ENCODE assay signal across 8 cellular contexts in the genomic region with DNA sequence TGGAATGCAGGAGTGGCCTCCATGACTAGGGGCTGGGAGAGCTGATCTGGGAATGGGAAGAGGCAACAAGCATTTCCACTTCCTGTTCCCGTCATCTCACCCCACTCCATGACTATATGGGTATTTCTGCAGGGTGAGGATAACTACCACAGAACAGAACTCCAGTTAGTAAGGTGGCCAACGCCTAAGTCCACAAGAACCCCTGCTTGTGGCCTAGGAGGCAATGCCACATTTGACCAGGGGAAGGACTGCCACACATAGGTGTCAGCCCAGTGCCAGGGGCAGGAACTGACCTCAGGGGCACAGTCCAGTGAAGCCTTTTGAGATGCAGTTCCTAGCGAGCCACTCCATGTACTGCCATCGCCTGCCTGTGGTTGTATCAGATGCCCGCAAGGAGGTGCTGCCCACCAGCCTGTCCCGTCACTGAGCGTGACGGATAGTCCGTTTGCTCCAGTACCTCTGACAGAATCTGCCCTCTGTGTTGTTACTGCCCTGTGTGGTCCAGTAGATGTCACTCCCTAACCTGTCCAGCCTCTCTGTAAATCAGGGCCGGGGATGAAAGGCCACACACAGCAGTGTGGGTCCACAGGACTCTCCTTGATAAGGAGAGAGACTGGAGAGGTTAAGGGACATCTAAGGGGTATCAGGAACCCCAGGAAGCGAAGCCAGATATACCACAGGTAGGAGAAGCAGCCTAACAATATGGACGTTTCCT. TPM values are rescaled to one million over a fixed set of nuclear protein-coding genes. Genes with fewer than 3 reads are reported as not detected.
DNase-seq lines count a peak whose midpoint lies in the region; ATAC-seq, FAIRE-seq and TF ChIP-seq lines count a peak whose summit lies in the region.
"Had no signal": no experiment of that assay in that cellular context is flagged by ENCODE, and none has a peak within 500 bp of the region (broad histone marks: within the 10 kb centered on the region; RNA-seq: fewer than 3 reads in every experiment).

No MANE protein-coding gene starts in this region.

- POLR2A ChIA-PET in HepG2 (lab: Yijun Ruan, JAX), result interaction anchor here (0.7 to 1.5 kb wide), 6 partner anchors 12 to 267 kb away, joined by 3 to 7 read pairs (median 4); a partner anchor contains a TSS

- no peaks in the 10 kb centered on the region for H4K20me1 ChIP-seq in HepG2 (ENCODE audit: insufficient read depth, low read length)

- DNase-seq in LoVo (ENCODE audit: low spot score), result peak; percentile 51
- DNase-seq in T follicular helper cell (ENCODE audit: low read depth), result peak; percentile 10
- peak; percentile 47 for DNase-seq in cerebellum (ENCODE audit: low spot score)
- peak; percentile 95 for DNase-seq in HepG2 (ENCODE audit: low spot score)
- peak; percentile 38 for DNase-seq in stimulated activated naive B cell treated with anti-CD40 and anti-IgM and Interleukin-4, amounts not matched to agents 10 μg/mL and 1 μg/mL and 100 μg/mL, for 72 hours
- DNase-seq in SIG-M5 treated with dmso at 0.1 percent for 504 hours (lab: John Stamatoyannopoulos, UW; ENCODE audit: unreplicated experiment), result no peak

- peak in 1 of 2 experiments; percentile 52; a peak in 1 of 4 replicates for TF ChIP-seq POLR2A in HepG2 (IDR thresholded peaks at IDR 0.05; ENCODE audit: insufficient read depth in 1 of 2, low read depth in 2 of 2, low read length in 2 of 2)

- intact Hi-C loops in HepG2 (cut with micrococcal nuclease; ENCODE audit: unreplicated experiment), result loop anchor here (1.0 to 10.0 kb wide), 8 partner anchors 12 to 264 kb away; a partner anchor contains a TSS

- no peaks in the 10 kb centered on the region for H3K36me3 Mint-ChIP-seq in stimulated activated naive B cell treated with anti-CD40 and anti-IgM and Interleukin-4, amounts not matched to agents 10 μg/mL and 1 μg/mL and 100 μg/mL, for 72 hours

- H3K4me3 Mint-ChIP-seq in stimulated activated naive B cell treated with anti-CD40 and anti-IgM and Interleukin-4, amounts not matched to agents 10 μg/mL and 1 μg/mL and 100 μg/mL, for 72 hours, result peak overlapping the region in 1 of 2 donors; percentile 46

- peaks cover 13 to 24% of the 10 kb centered on the region in 2 donors for H3K4me1 Mint-ChIP-seq in stimulated activated naive B cell treated with anti-CD40 and anti-IgM and Interleukin-4, amounts not matched to agents 10 μg/mL and 1 μg/mL and 100 μg/mL, for 72 hours

- TF ChIP-seq RAD21 in HepG2 (CRISPR knock-in tag; IDR thresholded peaks at IDR 0.05), result peak; percentile 98

- no peaks in the 10 kb centered on the region for H3K9me3 ChIP-seq in HepG2 (ENCODE audit: low read length)

- ATAC-seq in HepG2, result peak; percentile 94
- ATAC-seq in stimulated activated naive B cell treated with anti-CD40 and anti-IgM and Interleukin-4, amounts not matched to agents 10 μg/mL and 1 μg/mL and 100 μg/mL, for 72 hours (replicated peaks), result peak; percentile 68 to 69

- TF ChIP-seq CTCF in GM12874 (IDR thresholded peaks at IDR 0.05; ENCODE audit: insufficient read depth, low read depth, low read length) (peak; percentile 72), HepG2 (CRISPR knock-in tag; IDR thresholded peaks at IDR 0.05) (peak; percentile 99)

- H3K4me2 ChIP-seq in HepG2 (ENCODE audit: low read depth, low read length), result peak overlapping the region; percentile 70

- H3K79me2 ChIP-seq in HepG2 (ENCODE audit: insufficient read depth, low read length), result peaks cover 10% of the 10 kb centered on the region

- H2AFZ ChIP-seq in HepG2 (ENCODE audit: low read length), result peak overlapping the region; percentile 82

- H3K27me3 Mint-ChIP-seq in stimulated activated naive B cell treated with anti-CD40 and anti-IgM and Interleukin-4, amounts not matched to agents 10 μg/mL and 1 μg/mL and 100 μg/mL, for 72 hours, result peaks cover 0 to 9% of the 10 kb centered on the region in 2 donors

- peak; percentile 97 for FAIRE-seq in HepG2 (lab: Jason Lieb, UNC)

- CTCF ChIA-PET in HepG2 (lab: Yijun Ruan, JAX; ENCODE audit: low intra/inter-chr PET ratio, low total read pairs), result interaction anchor here (0.7 to 3.1 kb wide), 14 partner anchors 18 to 302 kb away, joined by 3 to 56 read pairs (median 5); no protein-coding TSS in a partner anchor

- H3K9ac ChIP-seq in HepG2 (ENCODE audit: insufficient read depth, low read depth, low read length), result peak overlapping the region; percentile 23; the same call in 1 of the 2 replicates

- H3K27me3 ChIP-seq in HepG2 (ENCODE audit: control insufficient read depth in 1 of 2, insufficient read depth in 2 of 2, low read length in 2 of 2), result no peaks in the 10 kb centered on the region; a peak in 1 of 5 replicates

- WGBS in HepG2 (ENCODE audit: low lambda C conversion rate), result 1% methylated on average over 5 of the region's 12 CpGs

- H3K4me1 ChIP-seq in HepG2 (ENCODE audit: insufficient read depth, low read length), result peaks cover 64% of the 10 kb centered on the region

- TF ChIP-seq EP300 in HepG2 (IDR thresholded peaks at IDR 0.05; ENCODE audit: low read depth in 2 of 2, low read length in 2 of 2) (0 out of 4 replicates have a peak, but pooled peaks of 1 of the 2 experiments have one; percentile 15), HepG2 (CRISPR knock-in tag; IDR thresholded peaks at IDR 0.05; ENCODE audit: borderline replicate concordance) (no peak; the same call in 1 of the 2 replicates)

- no peaks in the 10 kb centered on the region for H3K36me3 ChIP-seq in HepG2 (replicated peaks in 1 of 2; ENCODE audit: control insufficient read depth in 1 of 2, insufficient read depth in 2 of 2, low read length in 2 of 2)

- no peak overlapping the region for H3K27ac Mint-ChIP-seq in stimulated activated naive B cell treated with anti-CD40 and anti-IgM and Interleukin-4, amounts not matched to agents 10 μg/mL and 1 μg/mL and 100 μg/mL, for 72 hours

- peak overlapping the region; percentile 31 for H3K27ac ChIP-seq in HepG2 (ENCODE audit: extremely low read length, insufficient read depth, low read length)

- BruUV-seq in HepG2 (replicated peaks; lab: Mats Ljungman, UMichigan), result no TSS peak

- peak overlapping the region; percentile 32 to 52 (median 34); a peak in 5 of 6 replicates for H3K4me3 ChIP-seq in HepG2 (replicated peaks in 1 of 3; ENCODE audit: insufficient read depth in 1 of 3, low read depth in 2 of 3, low read length in 3 of 3)

- in situ Hi-C loops in HepG2 (cut with HindIII; ENCODE audit: extremely low pct_ligation_motif_present, low pct_unique_long_range_greater_than_20kb), result loop anchor here (10.0 kb wide), 2 partner anchors 52 to 262 kb away; a partner anchor contains a TSS

- no peaks in the 10 kb centered on the region for H3K9me3 Mint-ChIP-seq in stimulated activated naive B cell treated with anti-CD40 and anti-IgM and Interleukin-4, amounts not matched to agents 10 μg/mL and 1 μg/mL and 100 μg/mL, for 72 hours

RNA-seq across cellular contexts. Expression of a gene that starts 3.5 kb away (rescaled TPM):
- total RNA-seq in cerebellum (20.4 TPM), HepG2 (2016; rRNA removed; fragmentation: Illumina TruSeq; extraction: Trizol) (23.2 and 27.9 TPM in 2 replicates)
- total RNA-seq in HepG2 (2016; cell fraction: cytosol; rRNA removed; fragmentation: Illumina TruSeq; extraction: Trizol; ENCODE audit: low read depth), result 10.4 and 12.6 TPM in 2 replicates
- 22.7 and 29.9 TPM in 2 replicates for total RNA-seq in HepG2 (2016; cell fraction: insoluble cytoplasmic fraction; rRNA removed; fragmentation: Illumina TruSeq; extraction: Trizol)
- total RNA-seq in HepG2 (2016; cell fraction: membrane; rRNA removed; fragmentation: Illumina TruSeq; extraction: Trizol), result 18.1 and 19.5 TPM in 2 replicates
- total RNA-seq in HepG2 (2016; cell fraction: nucleus; rRNA removed; fragmentation: Illumina TruSeq; extraction: Trizol), result 13.3 and 17.4 TPM in 2 replicates
- polyA plus RNA-seq in HepG2 (2011; rRNA removed), result 8.9 and 9.9 TPM in 2 replicates
- polyA plus RNA-seq in HepG2 (2011; cell fraction: cytosol; rRNA removed), result 7.3 and 11.2 TPM in 2 replicates
- 4.0 and 5.2 TPM in 2 replicates for polyA plus RNA-seq in HepG2 (2011; cell fraction: nucleus; rRNA removed)
- 6.6 and 14.4 TPM in 2 replicates for polyA plus RNA-seq in HepG2 (2012)
- polyA plus RNA-seq in HepG2 (2016; cell fraction: cytosol; fragmentation: Illumina TruSeq; extraction: Trizol; ENCODE audit: low read depth), result 7.3 and 9.3 TPM in 2 replicates
- 22.1 and 23.9 TPM in 2 replicates for polyA plus RNA-seq in HepG2 (2016; cell fraction: insoluble cytoplasmic fraction; fragmentation: Illumina TruSeq; extraction: Trizol; ENCODE audit: low read depth)
- polyA plus RNA-seq in HepG2 (2016; cell fraction: membrane; fragmentation: Illumina TruSeq; extraction: Trizol; ENCODE audit: low read depth), result 13.3 and 13.6 TPM in 2 replicates
- polyA plus RNA-seq in HepG2 (2016; cell fraction: nucleus; fragmentation: Illumina TruSeq; extraction: Trizol; ENCODE audit: insufficient read depth, low read depth), result 17.3 and 20.2 TPM in 2 replicates
- polyA minus RNA-seq in HepG2 (2011; rRNA and poly(A)+ RNA removed; ENCODE audit: low replicate concordance), result 3.2 and 7.6 TPM in 2 replicates
- 6.6 and 9.0 TPM in 2 replicates for polyA minus RNA-seq in HepG2 (2011; cell fraction: cytosol; rRNA and poly(A)+ RNA removed)
- polyA minus RNA-seq in HepG2 (2011; cell fraction: nucleus; rRNA and poly(A)+ RNA removed), result 10.2 and 16.7 TPM in 2 replicates

RNA-seq across cellular contexts. Expression of a gene that starts 12.2 kb away (rescaled TPM):
- not detected for total RNA-seq in cerebellum
- total RNA-seq in HepG2 (2016; rRNA removed; fragmentation: Illumina TruSeq; extraction: Trizol), result 14.4 and 17.1 TPM in 2 replicates
- total RNA-seq in HepG2 (2016; cell fraction: cytosol; rRNA removed; fragmentation: Illumina TruSeq; extraction: Trizol; ENCODE audit: low read depth), result 5.3 and 6.1 TPM in 2 replicates
- total RNA-seq in HepG2 (2016; cell fraction: insoluble cytoplasmic fraction; rRNA removed; fragmentation: Illumina TruSeq; extraction: Trizol), result 13.5 and 17.5 TPM in 2 replicates
- total RNA-seq in HepG2 (2016; cell fraction: membrane; rRNA removed; fragmentation: Illumina TruSeq; extraction: Trizol), result 7.0 and 7.8 TPM in 2 replicates
- 8.3 and 9.5 TPM in 2 replicates for total RNA-seq in HepG2 (2016; cell fraction: nucleus; rRNA removed; fragmentation: Illumina TruSeq; extraction: Trizol)
- 12.0 and 14.9 TPM in 2 replicates for polyA plus RNA-seq in HepG2 (2011; rRNA removed)
- 13.2 and 15.4 TPM in 2 replicates for polyA plus RNA-seq in HepG2 (2011; cell fraction: cytosol; rRNA removed)
- 3.4 and 3.5 TPM in 2 replicates for polyA plus RNA-seq in HepG2 (2011; cell fraction: nucleus; rRNA removed)
- 4.6 and 5.6 TPM in 2 replicates for polyA plus RNA-seq in HepG2 (2012)
- 5.3 and 7.1 TPM in 2 replicates for polyA plus RNA-seq in HepG2 (2016; cell fraction: cytosol; fragmentation: Illumina TruSeq; extraction: Trizol; ENCODE audit: low read depth)
- polyA plus RNA-seq in HepG2 (2016; cell fraction: insoluble cytoplasmic fraction; fragmentation: Illumina TruSeq; extraction: Trizol; ENCODE audit: low read depth), result 13.1 and 13.8 TPM in 2 replicates
- polyA plus RNA-seq in HepG2 (2016; cell fraction: membrane; fragmentation: Illumina TruSeq; extraction: Trizol; ENCODE audit: low read depth), result 5.5 and 6.5 TPM in 2 replicates
- polyA plus RNA-seq in HepG2 (2016; cell fraction: nucleus; fragmentation: Illumina TruSeq; extraction: Trizol; ENCODE audit: insufficient read depth, low read depth), result 15.7 and 19.3 TPM in 2 replicates
- 5.1 TPM in 1 of 2 replicates, not detected in the other for polyA minus RNA-seq in HepG2 (2011; rRNA and poly(A)+ RNA removed; ENCODE audit: low replicate concordance)
- polyA minus RNA-seq in HepG2 (2011; cell fraction: cytosol; rRNA and poly(A)+ RNA removed), result 3.9 TPM in 2 replicates
- polyA minus RNA-seq in HepG2 (2011; cell fraction: nucleus; rRNA and poly(A)+ RNA removed), result 2.7 and 2.9 TPM in 2 replicates
- total RNA-seq: subcutaneous adipose tissue had no signal

RNA-seq across cellular contexts. Expression of a gene that starts 34.8 kb away (rescaled TPM):
- total RNA-seq in cerebellum, result 5.5 TPM
- 0.39 and 0.55 TPM in 2 replicates for total RNA-seq in HepG2 (2016; rRNA removed; fragmentation: Illumina TruSeq; extraction: Trizol)
- 0.20 and 0.26 TPM in 2 replicates for total RNA-seq in HepG2 (2016; cell fraction: cytosol; rRNA removed; fragmentation: Illumina TruSeq; extraction: Trizol; ENCODE audit: low read depth)
- 0.34 and 0.45 TPM in 2 replicates for total RNA-seq in HepG2 (2016; cell fraction: insoluble cytoplasmic fraction; rRNA removed; fragmentation: Illumina TruSeq; extraction: Trizol)
- 0.37 and 0.45 TPM in 2 replicates for total RNA-seq in HepG2 (2016; cell fraction: membrane; rRNA removed; fragmentation: Illumina TruSeq; extraction: Trizol)
- total RNA-seq in HepG2 (2016; cell fraction: nucleus; rRNA removed; fragmentation: Illumina TruSeq; extraction: Trizol), result 0.66 and 0.68 TPM in 2 replicates
- polyA plus RNA-seq in HepG2 (2011; rRNA removed), result 0.10 and 0.16 TPM in 2 replicates
- polyA plus RNA-seq in HepG2 (2011; cell fraction: cytosol; rRNA removed), result 0.13 TPM in 2 replicates
- 0.26 and 0.32 TPM in 2 replicates for polyA plus RNA-seq in HepG2 (2011; cell fraction: nucleus; rRNA removed)
- 0.07 TPM in 1 of 2 replicates, not detected in the other for polyA plus RNA-seq in HepG2 (2012)
- polyA plus RNA-seq in HepG2 (2016; cell fraction: cytosol; fragmentation: Illumina TruSeq; extraction: Trizol; ENCODE audit: low read depth), result 0.08 and 0.10 TPM in 2 replicates
- 0.35 TPM in 2 replicates for polyA plus RNA-seq in HepG2 (2016; cell fraction: insoluble cytoplasmic fraction; fragmentation: Illumina TruSeq; extraction: Trizol; ENCODE audit: low read depth)
- polyA plus RNA-seq in HepG2 (2016; cell fraction: membrane; fragmentation: Illumina TruSeq; extraction: Trizol; ENCODE audit: low read depth), result 0.27 and 0.41 TPM in 2 replicates
- 1.1 and 1.4 TPM in 2 replicates for polyA plus RNA-seq in HepG2 (2016; cell fraction: nucleus; fragmentation: Illumina TruSeq; extraction: Trizol; ENCODE audit: insufficient read depth, low read depth)
- 0.78 TPM in 1 of 2 replicates, not detected in the other for polyA minus RNA-seq in HepG2 (2011; rRNA and poly(A)+ RNA removed; ENCODE audit: low replicate concordance)
- not detected in 2 replicates for polyA minus RNA-seq in HepG2 (2011; cell fraction: cytosol; rRNA and poly(A)+ RNA removed)
- polyA minus RNA-seq in HepG2 (2011; cell fraction: nucleus; rRNA and poly(A)+ RNA removed), result 0.25 and 0.52 TPM in 2 replicates

RNA-seq across cellular contexts. Expression of a gene that starts 43.3 kb away (rescaled TPM):
- total RNA-seq in cerebellum (47.4 TPM), HepG2 (2016; rRNA removed; fragmentation: Illumina TruSeq; extraction: Trizol) (42.4 and 53.0 TPM in 2 replicates)
- total RNA-seq in HepG2 (2016; cell fraction: cytosol; rRNA removed; fragmentation: Illumina TruSeq; extraction: Trizol; ENCODE audit: low read depth), result 56.6 and 57.5 TPM in 2 replicates
- total RNA-seq in HepG2 (2016; cell fraction: insoluble cytoplasmic fraction; rRNA removed; fragmentation: Illumina TruSeq; extraction: Trizol), result 43.5 and 50.8 TPM in 2 replicates
- 111 and 115 TPM in 2 replicates for total RNA-seq in HepG2 (2016; cell fraction: membrane; rRNA removed; fragmentation: Illumina TruSeq; extraction: Trizol)
- total RNA-seq in HepG2 (2016; cell fraction: nucleus; rRNA removed; fragmentation: Illumina TruSeq; extraction: Trizol), result 31.3 and 35.8 TPM in 2 replicates
- polyA plus RNA-seq in HepG2 (2011; rRNA removed), result 29.1 and 36.7 TPM in 2 replicates
- polyA plus RNA-seq in HepG2 (2011; cell fraction: cytosol; rRNA removed), result 41.8 and 47.6 TPM in 2 replicates
- polyA plus RNA-seq in HepG2 (2011; cell fraction: nucleus; rRNA removed), result 13.3 and 18.4 TPM in 2 replicates
- polyA plus RNA-seq in HepG2 (2012), result 33.1 and 45.9 TPM in 2 replicates
- polyA plus RNA-seq in HepG2 (2016; cell fraction: cytosol; fragmentation: Illumina TruSeq; extraction: Trizol; ENCODE audit: low read depth), result 99.2 and 108 TPM in 2 replicates
- 81.6 and 86.6 TPM in 2 replicates for polyA plus RNA-seq in HepG2 (2016; cell fraction: insoluble cytoplasmic fraction; fragmentation: Illumina TruSeq; extraction: Trizol; ENCODE audit: low read depth)
- polyA plus RNA-seq in HepG2 (2016; cell fraction: membrane; fragmentation: Illumina TruSeq; extraction: Trizol; ENCODE audit: low read depth), result 164 and 173 TPM in 2 replicates
- 60.9 and 72.5 TPM in 2 replicates for polyA plus RNA-seq in HepG2 (2016; cell fraction: nucleus; fragmentation: Illumina TruSeq; extraction: Trizol; ENCODE audit: insufficient read depth, low read depth)
- 29.3 and 66.6 TPM in 2 replicates for polyA minus RNA-seq in HepG2 (2011; rRNA and poly(A)+ RNA removed; ENCODE audit: low replicate concordance)
- 21.4 and 25.0 TPM in 2 replicates for polyA minus RNA-seq in HepG2 (2011; cell fraction: cytosol; rRNA and poly(A)+ RNA removed)
- 20.6 and 27.8 TPM in 2 replicates for polyA minus RNA-seq in HepG2 (2011; cell fraction: nucleus; rRNA and poly(A)+ RNA removed)

RNA-seq across cellular contexts. Expression of a gene that starts 43.6 kb away (rescaled TPM):
- not detected for total RNA-seq in cerebellum
- total RNA-seq in HepG2 (2016; rRNA removed; fragmentation: Illumina TruSeq; extraction: Trizol), result not detected in 2 replicates
- total RNA-seq in HepG2 (2016; cell fraction: cytosol; rRNA removed; fragmentation: Illumina TruSeq; extraction: Trizol; ENCODE audit: low read depth), result not detected in 2 replicates
- 0.02 TPM in 1 of 2 replicates, not detected in the other for total RNA-seq in HepG2 (2016; cell fraction: insoluble cytoplasmic fraction; rRNA removed; fragmentation: Illumina TruSeq; extraction: Trizol)
- total RNA-seq in HepG2 (2016; cell fraction: membrane; rRNA removed; fragmentation: Illumina TruSeq; extraction: Trizol), result 0.07 TPM in 1 of 2 replicates, not detected in the other
- not detected in 2 replicates for total RNA-seq in HepG2 (2016; cell fraction: nucleus; rRNA removed; fragmentation: Illumina TruSeq; extraction: Trizol)
- polyA plus RNA-seq in HepG2 (2011; rRNA removed), result not detected in 2 replicates
- polyA plus RNA-seq in HepG2 (2011; cell fraction: cytosol; rRNA removed), result not detected in 2 replicates
- polyA plus RNA-seq in HepG2 (2011; cell fraction: nucleus; rRNA removed), result not detected in 2 replicates
- polyA plus RNA-seq in HepG2 (2012), result not detected in 2 replicates
- not detected in 2 replicates for polyA plus RNA-seq in HepG2 (2016; cell fraction: cytosol; fragmentation: Illumina TruSeq; extraction: Trizol; ENCODE audit: low read depth)
- polyA plus RNA-seq in HepG2 (2016; cell fraction: insoluble cytoplasmic fraction; fragmentation: Illumina TruSeq; extraction: Trizol; ENCODE audit: low read depth), result not detected in 2 replicates
- polyA plus RNA-seq in HepG2 (2016; cell fraction: membrane; fragmentation: Illumina TruSeq; extraction: Trizol; ENCODE audit: low read depth), result not detected in 2 replicates
- polyA plus RNA-seq in HepG2 (2016; cell fraction: nucleus; fragmentation: Illumina TruSeq; extraction: Trizol; ENCODE audit: insufficient read depth, low read depth), result not detected in 2 replicates
- 0.08 and 0.21 TPM in 2 replicates for polyA minus RNA-seq in HepG2 (2011; rRNA and poly(A)+ RNA removed; ENCODE audit: low replicate concordance)
- not detected in 2 replicates for polyA minus RNA-seq in HepG2 (2011; cell fraction: cytosol; rRNA and poly(A)+ RNA removed)
- polyA minus RNA-seq in HepG2 (2011; cell fraction: nucleus; rRNA and poly(A)+ RNA removed), result not detected in 2 replicates
- total RNA-seq: subcutaneous adipose tissue had no signal
